35 cellular contexts compared by ENCODE assay signal in the genomic region with DNA sequence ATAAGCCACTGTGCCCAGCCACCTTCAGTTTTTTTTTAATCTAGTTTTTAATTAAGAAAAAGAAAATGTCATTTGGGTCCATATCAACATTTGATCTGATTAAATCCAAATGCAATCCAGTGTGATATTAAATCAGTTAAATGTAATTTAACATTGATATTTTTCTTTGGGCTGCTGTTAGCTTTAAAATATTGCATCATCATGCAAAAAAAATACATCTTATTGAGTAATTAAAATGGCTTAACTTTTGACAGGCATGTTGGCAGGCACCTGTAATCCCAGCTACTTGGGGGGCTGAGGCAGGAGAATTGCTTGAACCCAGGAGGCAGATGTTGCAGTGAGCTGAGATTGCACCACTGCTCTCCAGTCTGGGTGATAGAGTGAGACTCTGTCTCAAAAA.
"Had no signal": no experiment of that assay in that cellular context is flagged by ENCODE, and none has a peak within 500 bp of the region (broad histone marks: within the 10 kb centered on the region; RNA-seq: fewer than 3 reads in every experiment).

No MANE protein-coding gene starts in this region.

- H3K4me1 Mint-ChIP-seq: activated B cell treated with CpG ODN at 0.5 μM for 24 hours; activated CD4-positive, alpha-beta T cell treated with anti-CD3 and anti-CD28 coated beads, Interleukin-2, amount 10 ng/mL, durations not matched to agents 24 days and 14 days; activated naive CD8-positive, alpha-beta T cell treated with anti-CD3 and anti-CD28 coated beads for 36 hours; activated T-helper 17 cell treated with anti-CD3 and anti-CD28 coated beads, Interleukin-2, amount 50 U/mL, for 72 hours had no signal

- DNase-seq: activated B cell treated with CpG ODN at 0.5 μM for 24 hours; activated CD4-positive, alpha-beta memory T cell treated with anti-CD3 and anti-CD28 coated beads for 36 hours; activated CD4-positive, alpha-beta T cell treated with anti-CD3 and anti-CD28 coated beads for 4 hours; activated CD4-positive, alpha-beta T cell treated with anti-CD3 and anti-CD28 coated beads, Interleukin-2, amount 10 ng/mL, durations not matched to agents 24 days and 14 days; activated CD4-positive, alpha-beta T cell treated with anti-CD3 and anti-CD28 coated beads, Interleukin-2, amount 50 U/mL, for 1 hour; activated CD4-positive, alpha-beta T cell treated with anti-CD3 and anti-CD28 coated beads, Interleukin-2, amount 50 U/mL, for 4 hours; activated CD4-positive, CD25-positive, alpha-beta regulatory T cell treated with anti-CD3 and anti-CD28 coated beads, Interleukin-2, amount 50 U/mL, for 72 hours; activated CD8-positive, alpha-beta memory T cell treated with anti-CD3 and anti-CD28 coated beads, Interleukin-2, amount 50 U/mL, for 4 hours; activated CD8-positive, alpha-beta T cell treated with anti-CD3 and anti-CD28 coated beads for 36 hours; activated effector memory CD4-positive, alpha-beta T cell treated with anti-CD3 and anti-CD28 coated beads, Interleukin-2, amount 50 U/mL, for 16 hours; activated gamma-delta T cell treated with Interleukin-2 at 50 U/mL for 16 hours; activated naive CD4-positive, alpha-beta T cell; activated naive CD4-positive, alpha-beta T cell treated with anti-CD3 and anti-CD28 coated beads for 36 hours; activated naive CD4-positive, alpha-beta T cell treated with anti-CD3 and anti-CD28 coated beads, Interleukin-2, amount 50 U/mL, for 16 hours; activated naive CD8-positive, alpha-beta T cell treated with anti-CD3 and anti-CD28 coated beads for 36 hours; activated T-cell treated with anti-CD3 and anti-CD28 coated beads for 4 hours; activated T-cell treated with anti-CD3 and anti-CD28 coated beads, Interleukin-2, amount 50 U/mL, for 1 hour; activated T-cell treated with anti-CD3 and anti-CD28 coated beads, Interleukin-2, amount 50 U/mL, for 4 hours; activated T-cell treated with anti-CD3 and anti-CD28 coated beads, Interleukin-2, amount 50 U/mL, for 72 hours; adrenal gland; amniotic stem cell; aorta; body of pancreas; brain microvascular endothelial cell; central memory CD4-positive, alpha-beta T cell; T-helper 2 cell; T-helper 9 cell had no signal

- H3K4me3 Mint-ChIP-seq: activated B cell treated with CpG ODN at 0.5 μM for 24 hours; activated CD4-positive, alpha-beta memory T cell treated with anti-CD3 and anti-CD28 coated beads for 36 hours; activated CD4-positive, alpha-beta T cell treated with anti-CD3 and anti-CD28 coated beads, Interleukin-2, amount 10 ng/mL, durations not matched to agents 24 days and 14 days; activated CD8-positive, alpha-beta T cell treated with anti-CD3 and anti-CD28 coated beads for 36 hours; activated naive CD4-positive, alpha-beta T cell treated with anti-CD3 and anti-CD28 coated beads for 36 hours; activated naive CD8-positive, alpha-beta T cell treated with anti-CD3 and anti-CD28 coated beads for 36 hours; activated T-cell treated with anti-CD3 and anti-CD28 coated beads, Interleukin-2, amount 50 U/mL, for 4 hours; activated T-cell treated with anti-CD3 and anti-CD28 coated beads, Interleukin-2, amount 50 U/mL, for 72 hours; activated T-helper 1 cell treated with anti-CD3 and anti-CD28 coated beads, Interleukin-12 subunit alpha, Interleukin-12 subunit beta, Interleukin-2, Interleukin-4 antibody, amounts not matched to agents 30 ng/mL and 10 ng/mL and 1 ng/mL, durations not matched to agents 14 hours and 24 hours and 36 hours; activated T-helper 17 cell treated with anti-CD3 and anti-CD28 coated beads, Interleukin-2, amount 50 U/mL, for 72 hours; T-helper 2 cell treated with Interferon-gamma antibody and Interleukin-4, amounts not matched to agents 5 μg/mL and 100 μg/mL, for 36 hours had no signal

- H3K4me3 ChIP-seq: adrenal gland, body of pancreas, breast epithelium had no signal

- H3K27me3 ChIP-seq: adrenal gland, body of pancreas, brain microvascular endothelial cell, breast epithelium had no signal

- H3K9me3 ChIP-seq: adrenal gland, body of pancreas, breast epithelium had no signal

- ATAC-seq: activated CD8-positive, alpha-beta T cell treated with anti-CD3 and anti-CD28 coated beads for 36 hours; activated naive CD4-positive, alpha-beta T cell treated with anti-CD3 and anti-CD28 coated beads, Interleukin-2, amount 50 U/mL, for 72 hours; activated T-cell treated with anti-CD3 and anti-CD28 coated beads, Interleukin-2, amount 50 U/mL, for 4 hours; activated T-cell treated with anti-CD3 and anti-CD28 coated beads, Interleukin-2, amount 50 U/mL, for 72 hours; activated T-helper 17 cell treated with anti-CD3 and anti-CD28 coated beads, Interleukin-2, amount 50 U/mL, for 72 hours; body of pancreas had no signal

- H3K4me1 ChIP-seq: adrenal gland, body of pancreas, breast epithelium had no signal

- H3K27ac Mint-ChIP-seq: activated B cell treated with CpG ODN at 0.5 μM for 24 hours; activated CD4-positive, alpha-beta memory T cell treated with anti-CD3 and anti-CD28 coated beads for 36 hours; activated CD4-positive, alpha-beta T cell treated with anti-CD3 and anti-CD28 coated beads, Interleukin-2, amount 10 ng/mL, durations not matched to agents 24 days and 14 days; activated CD8-positive, alpha-beta T cell treated with anti-CD3 and anti-CD28 coated beads for 36 hours; activated naive CD4-positive, alpha-beta T cell treated with anti-CD3 and anti-CD28 coated beads for 36 hours; activated naive CD8-positive, alpha-beta T cell treated with anti-CD3 and anti-CD28 coated beads for 36 hours; activated T-cell treated with anti-CD3 and anti-CD28 coated beads, Interleukin-2, amount 50 U/mL, for 72 hours; activated T-helper 1 cell treated with anti-CD3 and anti-CD28 coated beads, Interleukin-12 subunit alpha, Interleukin-12 subunit beta, Interleukin-2, Interleukin-4 antibody, amounts not matched to agents 30 ng/mL and 10 ng/mL and 1 ng/mL, durations not matched to agents 14 hours and 24 hours and 36 hours; activated T-helper 17 cell treated with anti-CD3 and anti-CD28 coated beads, Interleukin-2, amount 50 U/mL, for 72 hours; T-helper 2 cell treated with Interferon-gamma antibody and Interleukin-4, amounts not matched to agents 5 μg/mL and 100 μg/mL, for 36 hours had no signal

- H3K27me3 Mint-ChIP-seq: activated B cell treated with CpG ODN at 0.5 μM for 24 hours; activated CD4-positive, alpha-beta memory T cell treated with anti-CD3 and anti-CD28 coated beads for 36 hours; activated CD4-positive, alpha-beta T cell treated with anti-CD3 and anti-CD28 coated beads, Interleukin-2, amount 10 ng/mL, durations not matched to agents 24 days and 14 days; activated CD8-positive, alpha-beta T cell treated with anti-CD3 and anti-CD28 coated beads for 36 hours; activated naive CD8-positive, alpha-beta T cell treated with anti-CD3 and anti-CD28 coated beads for 36 hours; activated T-helper 17 cell treated with anti-CD3 and anti-CD28 coated beads, Interleukin-2, amount 50 U/mL, for 72 hours had no signal

- H3K9me3 Mint-ChIP-seq: activated B cell treated with CpG ODN at 0.5 μM for 24 hours; activated CD4-positive, alpha-beta memory T cell treated with anti-CD3 and anti-CD28 coated beads for 36 hours; activated CD4-positive, alpha-beta T cell treated with anti-CD3 and anti-CD28 coated beads, Interleukin-2, amount 10 ng/mL, durations not matched to agents 24 days and 14 days; activated CD8-positive, alpha-beta T cell treated with anti-CD3 and anti-CD28 coated beads for 36 hours; activated naive CD4-positive, alpha-beta T cell treated with anti-CD3 and anti-CD28 coated beads for 36 hours; activated naive CD4-positive, alpha-beta T cell treated with anti-CD3 and anti-CD28 coated beads, Interleukin-2, amount 50 U/mL, for 72 hours; activated naive CD8-positive, alpha-beta T cell treated with anti-CD3 and anti-CD28 coated beads for 36 hours; activated T-cell treated with anti-CD3 and anti-CD28 coated beads, Interleukin-2, amount 50 U/mL, for 4 hours; activated T-cell treated with anti-CD3 and anti-CD28 coated beads, Interleukin-2, amount 50 U/mL, for 72 hours; activated T-helper 1 cell treated with anti-CD3 and anti-CD28 coated beads, Interleukin-12 subunit alpha, Interleukin-12 subunit beta, Interleukin-2, Interleukin-4 antibody, amounts not matched to agents 30 ng/mL and 10 ng/mL and 1 ng/mL, durations not matched to agents 14 hours and 24 hours and 36 hours; activated T-helper 17 cell treated with anti-CD3 and anti-CD28 coated beads, Interleukin-2, amount 50 U/mL, for 72 hours; T-helper 2 cell treated with Interferon-gamma antibody and Interleukin-4, amounts not matched to agents 5 μg/mL and 100 μg/mL, for 36 hours had no signal

- FAIRE-seq: astrocyte, TTC549 had no signal

- H3K36me3 ChIP-seq: adrenal gland, brain microvascular endothelial cell, breast epithelium had no signal

- H3K27ac ChIP-seq: adrenal gland, body of pancreas, brain microvascular endothelial cell, breast epithelium, VCaP had no signal
